ENCODE assay signal across 8 cellular contexts in the genomic region with DNA sequence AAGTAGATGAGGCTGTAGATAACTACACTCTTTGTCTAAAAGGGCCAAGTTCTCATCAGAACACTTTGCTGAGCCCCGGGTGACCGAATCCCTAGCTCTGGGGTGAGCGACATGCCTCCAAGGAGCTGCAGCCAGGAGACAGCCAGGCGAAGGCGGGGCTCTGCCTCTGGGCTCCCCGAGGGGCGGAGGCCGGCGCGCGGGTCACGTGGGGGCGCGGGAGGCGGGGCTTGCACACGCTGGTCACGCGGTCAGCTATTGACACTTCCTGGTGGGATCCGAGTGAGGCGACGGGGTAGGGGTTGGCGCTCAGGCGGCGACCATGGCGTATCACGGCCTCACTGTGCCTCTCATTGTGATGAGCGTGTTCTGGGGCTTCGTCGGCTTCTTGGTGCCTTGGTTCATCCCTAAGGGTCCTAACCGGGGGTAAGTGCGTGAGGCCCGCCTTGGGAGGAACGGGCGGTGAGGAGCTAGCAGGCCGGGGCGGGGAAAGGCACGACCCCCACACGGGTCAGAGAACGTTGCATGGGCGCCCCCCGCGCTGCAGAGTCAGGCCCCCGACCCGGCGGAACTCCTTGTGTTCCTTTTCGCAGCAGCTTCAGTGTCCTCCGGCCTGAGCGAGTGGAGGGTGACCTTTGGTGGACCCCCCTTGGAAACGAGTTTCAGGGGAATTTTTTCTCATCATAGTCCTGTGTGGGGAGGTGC. TPM values are rescaled to one million over a fixed set of nuclear protein-coding genes. Genes with fewer than 3 reads are reported as not detected.
DNase-seq lines count a peak whose midpoint lies in the region; ATAC-seq and TF ChIP-seq lines count a peak whose summit lies in the region.

A gene (plus strand): TSS at position 230 of the 702 bp plus-strand sequence. CDS start 90 bp downstream, at position 320.

- H3K36me3 ChIP-seq in parathyroid adenoma (ENCODE audit: control insufficient read depth, insufficient read depth, low read length), result no peaks in the 10 kb centered on the region
- H3K36me3 ChIP-seq in tibial artery, result peaks cover 12 to 22% (median 16%) of the 10 kb centered on the region in 3 donors

- H3K9me3 ChIP-seq in parathyroid adenoma (ENCODE audit: control insufficient read depth, low read length) (no peaks in the 10 kb centered on the region), tibial artery (no peaks in the 10 kb centered on the region)

- H3K27ac ChIP-seq in parathyroid adenoma (peak within 1 kb of the TSS; percentile 84), tibial artery (peak within 1 kb of the TSS; percentile 94 to 99)

- no peaks in the 10 kb centered on the region for H3K9me3 Mint-ChIP-seq in activated naive CD8-positive, alpha-beta T cell treated with anti-CD3 and anti-CD28 coated beads, Interleukin-2, amount 50 U/mL, for 24 hours

- H3K4me3 ChIP-seq in GM12875 (ENCODE audit: low read depth, low read length) (peak within 1 kb of the TSS; percentile 99), parathyroid adenoma (ENCODE audit: low read depth, low read length) (peak within 1 kb of the TSS; percentile 98), tibial artery (peak within 1 kb of the TSS; percentile 81 to 97)

- peak; percentile 90 for ATAC-seq in HG02759 (IDR thresholded peaks at IDR 0.05; ENCODE audit: unreplicated experiment)
- peak; percentile 94 for ATAC-seq in activated naive CD8-positive, alpha-beta T cell treated with anti-CD3 and anti-CD28 coated beads, Interleukin-2, amount 50 U/mL, for 24 hours
- peak; percentile 100 for ATAC-seq in Right ventricle myocardium superior (ENCODE audit: poor library complexity)

- peaks cover 35% of the 10 kb centered on the region for H3K4me1 Mint-ChIP-seq in activated naive CD8-positive, alpha-beta T cell treated with anti-CD3 and anti-CD28 coated beads, Interleukin-2, amount 50 U/mL, for 24 hours

- intact Hi-C loops in Right ventricle myocardium superior (cut with DNase I) (loop anchor here (5.0 kb wide), 1 partner anchor 304 kb away; no protein-coding TSS in a partner anchor), tibial artery (cut with DNase I; ENCODE audit: low total_unique reads) (loop anchor here (2.0 to 5.0 kb wide), 3 partner anchors 74 to 299 kb away; a partner anchor contains a TSS)

- H3K27me3 ChIP-seq in parathyroid adenoma (ENCODE audit: control insufficient read depth, insufficient read depth, low read length), result no peaks in the 10 kb centered on the region
- H3K27me3 ChIP-seq in tibial artery, result no peaks in the 10 kb centered on the region

- H3K79me2 ChIP-seq in parathyroid adenoma, result peaks cover 23% of the 10 kb centered on the region

- DNase-seq in NCI-H1417 (lab: John Stamatoyannopoulos, UW) (peak; percentile 84 to 91 (median 90)), SW480 (ENCODE audit: low spot score) (peak; percentile 90), Right ventricle myocardium superior (peak; percentile 98), tibial artery (peak; percentile 96 to 99)
- peak; percentile 98 for DNase-seq in activated naive CD8-positive, alpha-beta T cell treated with anti-CD3 and anti-CD28 coated beads, Interleukin-2, amount 50 U/mL, for 24 hours

- peak within 1 kb of the TSS; percentile 64 for H3K9ac ChIP-seq in parathyroid adenoma

- H3K4me2 ChIP-seq in parathyroid adenoma (ENCODE audit: low read length), result peak within 1 kb of the TSS; percentile 94

- peak within 1 kb of the TSS; percentile 90 for H2AFZ ChIP-seq in parathyroid adenoma

- H3K4me1 ChIP-seq in parathyroid adenoma, result no peaks in the 10 kb centered on the region
- peaks cover 0 to 40% (median 18%) of the 10 kb centered on the region in 4 donors for H3K4me1 ChIP-seq in tibial artery

- peaks cover 30% of the 10 kb centered on the region for H3K36me3 Mint-ChIP-seq in activated naive CD8-positive, alpha-beta T cell treated with anti-CD3 and anti-CD28 coated beads, Interleukin-2, amount 50 U/mL, for 24 hours (ENCODE audit: low read depth)

- H3K27me3 Mint-ChIP-seq in activated naive CD8-positive, alpha-beta T cell treated with anti-CD3 and anti-CD28 coated beads, Interleukin-2, amount 50 U/mL, for 24 hours, result no peaks in the 10 kb centered on the region

- no peak for TF ChIP-seq CTCF in GM12875 (IDR thresholded peaks at IDR 0.05; ENCODE audit: borderline replicate concordance, insufficient read depth, low read depth, low read length)
- TF ChIP-seq CTCF in parathyroid adenoma (IDR thresholded peaks at IDR 0.05), result no peak
- TF ChIP-seq CTCF in tibial artery (IDR thresholded peaks at IDR 0.05), result no peak

- H3K4me3 Mint-ChIP-seq in activated naive CD8-positive, alpha-beta T cell treated with anti-CD3 and anti-CD28 coated beads, Interleukin-2, amount 50 U/mL, for 24 hours, result peak within 1 kb of the TSS; percentile 98

- H3K27ac Mint-ChIP-seq in activated naive CD8-positive, alpha-beta T cell treated with anti-CD3 and anti-CD28 coated beads, Interleukin-2, amount 50 U/mL, for 24 hours, result peak within 1 kb of the TSS; percentile 99

RNA-seq across cellular contexts. Expression of the gene that starts here (rescaled TPM):
- 187 TPM for total RNA-seq in Right ventricle myocardium superior

Comparison
In these comparisons a context has a peak if more than half of its experiments do, and no peak if none do; other contexts are left out.
1. Peak in every context shown above with its lines: DNase-seq, ATAC-seq, H3K4me3 ChIP-seq and H3K27ac ChIP-seq.